Comparison of ENCODE assay signal across 8 cellular contexts in genomic region chr3:45656575-45657363, GRCh38. TPM values are rescaled to one million over a fixed set of nuclear protein-coding genes. Genes with fewer than 3 reads are reported as not detected.
DNase-seq lines count a peak whose midpoint lies in the region; ATAC-seq and TF ChIP-seq lines count a peak whose summit lies in the region.

No MANE protein-coding gene starts in this region.

- peaks cover 75% of the 10 kb centered on the region for H3K79me2 ChIP-seq in KMS-11 (ENCODE audit: insufficient read depth, low read depth)
- H3K79me2 ChIP-seq in PC-9 (ENCODE audit: low read depth) = peaks cover 49% of the 10 kb centered on the region
- H3K79me2 ChIP-seq in fibroblast of lung (ENCODE audit: control insufficient read depth, insufficient read depth, low read length) = peaks cover 41% of the 10 kb centered on the region

- intact Hi-C loops in PC-9 (cut with micrococcal nuclease; ENCODE audit: unreplicated experiment) = loop anchor here (1.0 to 2.0 kb wide), 5 partner anchors 63 to 619 kb away; no protein-coding TSS in a partner anchor

- peaks cover 20 to 95% (median 62%) of the 10 kb centered on the region in 11 experiments; a peak in 18 of 22 replicates for H4K20me1 ChIP-seq in BLaER1 treated with 17β-estradiol and CSF1 and Interleukin-3, amounts not matched to agents 10 nM and 100 nM
- H4K20me1 ChIP-seq in KMS-11 (ENCODE audit: insufficient read depth) (no peaks in the 10 kb centered on the region; the same call in 1 of the 2 replicates), PC-9 (ENCODE audit: insufficient read depth) (no peaks in the 10 kb centered on the region; the same call in 1 of the 2 replicates), fibroblast of lung (ENCODE audit: control insufficient read depth, extremely low read depth, insufficient read depth, low read length) (no peaks in the 10 kb centered on the region)

- ATAC-seq in GM19395 (IDR thresholded peaks at IDR 0.05; ENCODE audit: unreplicated experiment) = peak; percentile 58
- peak; percentile 93 for ATAC-seq in stimulated activated naive CD8-positive, alpha-beta T cell treated with anti-CD3 and anti-CD28 coated beads, Interleukin-15, Interleukin-2, amounts not matched to agents 100 U/mL and 50 U/mL, for 24 hours

- H3K27ac Mint-ChIP-seq in nephron progenitor cell = no peak overlapping the region

- DNase-seq in PC-9 (peak; percentile 84 to 85), fibroblast of lung (ENCODE audit: low read depth in 2 of 2) (peak; percentile 90 to 97), nephron progenitor cell (peak; percentile 86)
- DNase-seq in activated T-cell treated with anti-CD3 and anti-CD28 coated beads, Interleukin-2, amount 50 U/mL, for 1 hour = peak; percentile 80
- DNase-seq in stimulated activated naive CD8-positive, alpha-beta T cell treated with anti-CD3 and anti-CD28 coated beads, Interleukin-15, Interleukin-2, amounts not matched to agents 100 U/mL and 50 U/mL, for 24 hours = peak; percentile 87

- 0 out of 20 replicates have a peak overlapping the region, but pooled peaks of 1 of the 10 experiments have one; percentile 7 for H3K4me3 ChIP-seq in BLaER1 treated with 17β-estradiol and CSF1 and Interleukin-3, amounts not matched to agents 10 nM and 100 nM
- no peak overlapping the region for H3K4me3 ChIP-seq in KMS-11 (IDR thresholded peaks at IDR 0.05; ENCODE audit: insufficient read depth, low read depth, low read length)
- no peak overlapping the region for H3K4me3 ChIP-seq in PC-9
- H3K4me3 ChIP-seq in fibroblast of lung (replicated peaks in 1 of 4; ENCODE audit: control extremely low read depth in 1 of 4, insufficient read depth in 1 of 4, low read depth in 3 of 4, low read length in 4 of 4) = no peak overlapping the region

- H3K9me2 ChIP-seq in PC-9 (ENCODE audit: insufficient read depth) = no peaks in the 10 kb centered on the region

- no TSS peak for BruUV-seq in PC-9 (replicated peaks; lab: Mats Ljungman, UMichigan)

- H3K36me3 Mint-ChIP-seq in nephron progenitor cell (ENCODE audit: low read depth) = peaks cover 5% of the 10 kb centered on the region

- H3K4me3 Mint-ChIP-seq in nephron progenitor cell = no peak overlapping the region

- no peak overlapping the region for H2AFZ ChIP-seq in KMS-11 (ENCODE audit: low read depth)
- H2AFZ ChIP-seq in PC-9 = no peak overlapping the region
- H2AFZ ChIP-seq in fibroblast of lung (ENCODE audit: low read length) = no peak overlapping the region

- TF ChIP-seq CTCF in KMS-11 (conservative IDR thresholded peaks at IDR 0.05; ENCODE audit: low read depth, low read length) (peak; percentile 73), PC-9 (conservative IDR thresholded peaks at IDR 0.05) (peak; percentile 89), fibroblast of lung (conservative IDR thresholded peaks at IDR 0.05 in 1 of 2, IDR thresholded peaks at IDR 0.05 in 1 of 2; ENCODE audit: low read depth in 1 of 2, low read length in 2 of 2) (peak; percentile 93 to 97), nephron progenitor cell (IDR thresholded peaks at IDR 0.05) (peak; percentile 90)

- peaks cover 7 to 63% (median 35%) of the 10 kb centered on the region in 11 experiments; a peak in 16 of 22 replicates for H3K36me3 ChIP-seq in BLaER1 treated with 17β-estradiol and CSF1 and Interleukin-3, amounts not matched to agents 10 nM and 100 nM
- H3K36me3 ChIP-seq in KMS-11 (ENCODE audit: insufficient read depth) (no peaks in the 10 kb centered on the region), PC-9 (ENCODE audit: low read depth) (peaks cover 4% of the 10 kb centered on the region; the same call in 1 of the 2 replicates), fibroblast of lung (ENCODE audit: control insufficient read depth, insufficient read depth, low read length) (no peaks in the 10 kb centered on the region)

- peak overlapping the region; percentile 16 to 73 (median 43); a peak in 18 of 22 replicates for H3K4me2 ChIP-seq in BLaER1 treated with 17β-estradiol and CSF1 and Interleukin-3, amounts not matched to agents 10 nM and 100 nM
- peak overlapping the region; percentile 46; the same call in 1 of the 2 replicates for H3K4me2 ChIP-seq in KMS-11
- no peak overlapping the region for H3K4me2 ChIP-seq in PC-9
- H3K4me2 ChIP-seq in fibroblast of lung (ENCODE audit: extremely low read depth, insufficient read depth, low read length) = no peak overlapping the region

- H3K4me1 ChIP-seq in BLaER1 treated with 17β-estradiol and CSF1 and Interleukin-3, amounts not matched to agents 10 nM and 100 nM = peaks cover 26 to 60% (median 53%) of the 10 kb centered on the region in 10 experiments
- H3K4me1 ChIP-seq in KMS-11 (ENCODE audit: low read depth, poor library complexity, severe bottlenecking) = peaks cover 81% of the 10 kb centered on the region
- H3K4me1 ChIP-seq in PC-9 (replicated peaks; ENCODE audit: insufficient read depth) = peaks cover 10% of the 10 kb centered on the region
- peaks cover 26% of the 10 kb centered on the region for H3K4me1 ChIP-seq in fibroblast of lung (ENCODE audit: control insufficient read depth, extremely low read depth, insufficient read depth, low read length)

- H3K9ac ChIP-seq in BLaER1 treated with 17β-estradiol and CSF1 and Interleukin-3, amounts not matched to agents 10 nM and 100 nM = peak overlapping the region in 9 of 11 experiments; percentile 3 to 64 (median 42); a peak in 12 of 22 replicates
- H3K9ac ChIP-seq in KMS-11 (no peak overlapping the region), fibroblast of lung (ENCODE audit: insufficient read depth, low read length) (no peak overlapping the region)

- POLR2A ChIA-PET in PC-9 (lab: Charles Lee; ENCODE audit: unreplicated experiment) = interaction anchor here (0.5 to 0.7 kb wide), 2 partner anchors 33 to 180 kb away, joined by 3 to 9 read pairs; no protein-coding TSS in a partner anchor

- no peaks in the 10 kb centered on the region for H3K9me3 Mint-ChIP-seq in nephron progenitor cell

- H3K27me3 Mint-ChIP-seq in nephron progenitor cell (ENCODE audit: low read depth, poor library complexity) = peaks cover 3% of the 10 kb centered on the region

- H3K27ac ChIP-seq in BLaER1 treated with 17β-estradiol and CSF1 and Interleukin-3, amounts not matched to agents 10 nM and 100 nM = peak overlapping the region in 10 of 11 experiments; percentile 60 to 83 (median 70); a peak in 20 of 22 replicates
- H3K27ac ChIP-seq in KMS-11 (peak overlapping the region; percentile 75; the same call in 1 of the 2 replicates), PC-9 (peak overlapping the region; percentile 43; the same call in 1 of the 2 replicates), fibroblast of lung (ENCODE audit: insufficient read depth, low read length) (no peak overlapping the region)

- no peaks in the 10 kb centered on the region for H3K9me3 ChIP-seq in BLaER1 treated with 17β-estradiol and CSF1 and Interleukin-3, amounts not matched to agents 10 nM and 100 nM (replicated peaks in 1 of 11)
- no peaks in the 10 kb centered on the region for H3K9me3 ChIP-seq in PC-9 (ENCODE audit: insufficient read depth, low read depth)
- H3K9me3 ChIP-seq in fibroblast of lung (ENCODE audit: control insufficient read depth, insufficient read depth, low read depth, low read length) = no peaks in the 10 kb centered on the region

- H3F3A ChIP-seq in PC-9 (ENCODE audit: insufficient read depth, low read depth) = peaks cover 30% of the 10 kb centered on the region

- CTCF ChIA-PET in PC-9 (lab: Charles Lee) = interaction anchor here (0.5 to 2.4 kb wide), 8 partner anchors 12 to 146 kb away, joined by 3 to 9 read pairs (median 5); no protein-coding TSS in a partner anchor

- no peaks in the 10 kb centered on the region for H3K27me3 ChIP-seq in BLaER1 treated with 17β-estradiol and CSF1 and Interleukin-3, amounts not matched to agents 10 nM and 100 nM
- H3K27me3 ChIP-seq in KMS-11 (ENCODE audit: insufficient read depth, low read depth) (no peaks in the 10 kb centered on the region), PC-9 (ENCODE audit: insufficient read depth, low read depth) (no peaks in the 10 kb centered on the region), fibroblast of lung (ENCODE audit: control insufficient read depth, insufficient read depth, low read length) (no peaks in the 10 kb centered on the region)

- no peaks in the 10 kb centered on the region for H3K4me1 Mint-ChIP-seq in nephron progenitor cell

RNA-seq across cellular contexts. Expression of gene SACM1L, which starts 32.4 kb away (rescaled TPM):
- total RNA-seq in PC-9 (2021) (29.9 and 33.9 TPM in 2 replicates), fibroblast of lung (30.0 and 41.8 TPM in 2 replicates)
- 27.1 and 33.3 TPM in 2 replicates for polyA plus RNA-seq in fibroblast of lung
- polyA plus RNA-seq in fibroblast of lung (2012) = 23.3 and 27.6 TPM in 2 replicates
- polyA minus RNA-seq in fibroblast of lung (ENCODE audit: low replicate concordance) = 5.0 and 5.6 TPM in 2 replicates

Comparison
In these comparisons a context has a peak if more than half of its experiments do, and no peak if none do; other contexts are left out.
1. H3K4me2 ChIP-seq: peak in BLaER1 treated with 17β-estradiol and CSF1 and Interleukin-3, amounts not matched to agents 10 nM and 100 nM (11 of 11) and KMS-11 (single experiment); none in PC-9 (single experiment) and fibroblast of lung (single experiment).
2. H3K9ac ChIP-seq: peak in BLaER1 treated with 17β-estradiol and CSF1 and Interleukin-3, amounts not matched to agents 10 nM and 100 nM (9 of 11); none in KMS-11 (single experiment) and fibroblast of lung (single experiment).
3. Peak in every context shown above with its lines, with median percentiles within 50 percentile points of each other: CTCF ChIP-seq and DNase-seq.